18 cellular contexts compared by ENCODE assay signal in the genomic region with DNA sequence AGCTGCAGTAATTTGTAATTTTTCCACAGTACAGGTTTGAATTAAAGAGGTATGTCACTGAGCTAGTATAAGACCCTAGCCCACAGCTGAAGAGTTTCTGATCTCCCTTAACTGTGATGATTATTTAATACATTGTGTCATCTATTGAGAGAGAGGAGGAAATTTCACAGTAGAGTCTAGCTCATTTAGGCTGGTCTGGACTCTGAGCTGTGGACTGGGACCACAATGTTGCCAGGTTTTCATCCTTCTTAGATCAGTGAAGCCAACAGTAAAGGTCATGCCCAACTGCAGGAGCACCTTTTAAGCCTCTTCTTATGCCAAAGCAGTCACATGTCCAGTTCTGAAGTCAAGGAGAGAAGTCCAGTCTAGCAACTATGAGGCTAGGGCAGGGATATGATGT. TPM values are rescaled to one million over a fixed set of nuclear protein-coding genes. Genes with fewer than 3 reads are reported as not detected.
DNase-seq lines count a peak whose midpoint lies in the region; ATAC-seq, FAIRE-seq and TF ChIP-seq lines count a peak whose summit lies in the region.
"Had no signal": no experiment of that assay in that cellular context is flagged by ENCODE, and none has a peak within 500 bp of the region (broad histone marks: within the 10 kb centered on the region; RNA-seq: fewer than 3 reads in every experiment).

No MANE protein-coding gene starts in this region.

- H3K36me3 Mint-ChIP-seq in activated naive CD8-positive, alpha-beta T cell treated with anti-CD3 and anti-CD28 coated beads for 36 hours = peaks cover 22% of the 10 kb centered on the region

- H3K27ac ChIP-seq in mesenchymal stem cell (ENCODE audit: low read length, poor library complexity, severe bottlenecking) (no peak overlapping the region), thoracic aorta (peak overlapping the region; percentile 40 to 97), psoas muscle (no peak overlapping the region)
- H3K27ac ChIP-seq: BLaER1, cardiac muscle cell had no signal

- H3K4ac ChIP-seq in mesenchymal stem cell (ENCODE audit: low read depth in 1 of 2, low read length in 2 of 2) = no peak overlapping the region

- no peak for TF ChIP-seq POLR2A in H54 (IDR thresholded peaks at IDR 0.05; ENCODE audit: low read depth, low read length)

- H3K4me3 Mint-ChIP-seq in activated naive CD8-positive, alpha-beta T cell treated with anti-CD3 and anti-CD28 coated beads for 36 hours = peak overlapping the region; percentile 0
- H3K4me3 Mint-ChIP-seq: activated CD4-positive, alpha-beta T cell treated with anti-CD3 and anti-CD28 coated beads, Interleukin-2, amount 10 ng/mL, durations not matched to agents 24 days and 14 days; activated naive CD8-positive, alpha-beta T cell treated with anti-CD3 and anti-CD28 coated beads, Interleukin-2, amount 10 ng/mL, durations not matched to agents 7 days and 5 days had no signal

- H3K79me1 ChIP-seq in mesenchymal stem cell (replicated peaks; ENCODE audit: low read length, poor library complexity, severe bottlenecking) = peaks cover 10% of the 10 kb centered on the region

- no peak overlapping the region for H4K91ac ChIP-seq in mesenchymal stem cell (ENCODE audit: low read length)

- H3K9me3 Mint-ChIP-seq in activated naive CD8-positive, alpha-beta T cell treated with anti-CD3 and anti-CD28 coated beads for 36 hours = peaks cover 3% of the 10 kb centered on the region
- H3K9me3 Mint-ChIP-seq: activated naive CD8-positive, alpha-beta T cell treated with anti-CD3 and anti-CD28 coated beads, Interleukin-2, amount 10 ng/mL, durations not matched to agents 7 days and 5 days had no signal

- ATAC-seq in thoracic aorta (ENCODE audit: insufficient number of reproducible peaks, low FRiP score, low read depth) (no peak), psoas muscle (no peak), GM21619 (IDR thresholded peaks at IDR 0.05; ENCODE audit: unreplicated experiment) (no peak)

- no peak overlapping the region for H2BK15ac ChIP-seq in mesenchymal stem cell (ENCODE audit: low read depth, poor library complexity, severe bottlenecking)

- H2AFZ ChIP-seq in mesenchymal stem cell (ENCODE audit: low read depth, low read length) = no peak overlapping the region

- H3K36me3 ChIP-seq in mesenchymal stem cell (ENCODE audit: control insufficient read depth in 1 of 2, insufficient read depth in 2 of 2, low read depth in 1 of 2, low read length in 2 of 2) (no peaks in the 10 kb centered on the region), thoracic aorta (no peaks in the 10 kb centered on the region), psoas muscle (ENCODE audit: insufficient read depth in 1 of 2, low read depth in 1 of 2) (no peaks in the 10 kb centered on the region)
- H3K36me3 ChIP-seq: BLaER1, cardiac muscle cell had no signal

- H3K18ac ChIP-seq in mesenchymal stem cell (ENCODE audit: low read depth in 1 of 2, low read length in 2 of 2) = peak overlapping the region; percentile 18 to 64

- no peak overlapping the region for H3K14ac ChIP-seq in mesenchymal stem cell (ENCODE audit: low read length in 2 of 2)

- H3K9ac ChIP-seq in mesenchymal stem cell (ENCODE audit: low read length) = no peak overlapping the region
- H3K9ac ChIP-seq: BLaER1, SK-N-SH had no signal

- peak overlapping the region; percentile 30 for H3K27ac Mint-ChIP-seq in activated naive CD8-positive, alpha-beta T cell treated with anti-CD3 and anti-CD28 coated beads for 36 hours
- H3K27ac Mint-ChIP-seq: activated CD4-positive, alpha-beta T cell treated with anti-CD3 and anti-CD28 coated beads, Interleukin-2, amount 10 ng/mL, durations not matched to agents 24 days and 14 days; activated naive CD8-positive, alpha-beta T cell treated with anti-CD3 and anti-CD28 coated beads, Interleukin-2, amount 10 ng/mL, durations not matched to agents 7 days and 5 days had no signal

- H3K27me3 ChIP-seq in mesenchymal stem cell (ENCODE audit: control insufficient read depth in 1 of 2, insufficient read depth in 1 of 2, low read length in 2 of 2) (no peaks in the 10 kb centered on the region), thoracic aorta (replicated peaks; ENCODE audit: insufficient read depth) (no peaks in the 10 kb centered on the region), psoas muscle (ENCODE audit: insufficient read depth in 3 of 3, low read length in 2 of 3) (no peaks in the 10 kb centered on the region)
- H3K27me3 ChIP-seq: BLaER1, cardiac muscle cell had no signal

- no peak overlapping the region for H3K4me2 ChIP-seq in mesenchymal stem cell (ENCODE audit: low read length, poor library complexity, severe bottlenecking)
- H3K4me2 ChIP-seq: BLaER1, SK-N-SH had no signal

- intact Hi-C loops in psoas muscle (cut with DNase I) = no loop called here

- H2BK120ac ChIP-seq in mesenchymal stem cell (ENCODE audit: low read depth, low read length) = no peak overlapping the region

- DNase-seq in H54 (ENCODE audit: insufficient read length, low spot score) = no peak
- DNase-seq in activated naive CD8-positive, alpha-beta T cell treated with anti-CD3 and anti-CD28 coated beads for 36 hours = no peak
- no peak for DNase-seq in mesenchymal stem cell
- DNase-seq in thoracic aorta (ENCODE audit: low spot score) = no peak
- no peak for DNase-seq in psoas muscle
- no peak for DNase-seq in SKM-1 treated with dmso at 0.1 percent for 144 hours (lab: John Stamatoyannopoulos, UW; ENCODE audit: unreplicated experiment)
- no peak for DNase-seq in middle frontal gyrus (ENCODE audit: extremely low spot score, low spot score)
- DNase-seq: activated CD4-positive, alpha-beta T cell treated with anti-CD3 and anti-CD28 coated beads, Interleukin-2, amount 10 ng/mL, durations not matched to agents 24 days and 14 days; activated naive CD8-positive, alpha-beta T cell treated with anti-CD3 and anti-CD28 coated beads, Interleukin-2, amount 10 ng/mL, durations not matched to agents 7 days and 5 days; DMS79 treated with DMSO at 0.1 percent for 48 hours; effector CD4-positive, alpha-beta T cell; NCI-H2029 treated with DMSO at 0.1 percent for 48 hours; NCI-H510A treated with DMSO at 0.1 percent for 48 hours; SK-N-SH had no signal

- no peak overlapping the region for H3K4me3 ChIP-seq in mesenchymal stem cell (ENCODE audit: insufficient read depth in 1 of 2, low read depth in 1 of 2, low read length in 2 of 2)
- peak overlapping the region; percentile 14 for H3K4me3 ChIP-seq in thoracic aorta
- H3K4me3 ChIP-seq in psoas muscle = no peak overlapping the region
- H3K4me3 ChIP-seq: BLaER1, cardiac muscle cell had no signal

- TF ChIP-seq CTCF in thoracic aorta (IDR thresholded peaks at IDR 0.05) (no peak), psoas muscle (IDR thresholded peaks at IDR 0.05) (no peak)

- H2BK5ac ChIP-seq in mesenchymal stem cell (ENCODE audit: low read depth, low read length, poor library complexity, severe bottlenecking) = no peak overlapping the region

- peaks cover 82% of the 10 kb centered on the region for H3K4me1 Mint-ChIP-seq in activated naive CD8-positive, alpha-beta T cell treated with anti-CD3 and anti-CD28 coated beads for 36 hours

- H2BK12ac ChIP-seq in mesenchymal stem cell (ENCODE audit: low read length in 2 of 2) = peak overlapping the region in 1 of 2 experiments; percentile 15

- H2AK5ac ChIP-seq in mesenchymal stem cell (ENCODE audit: low read length, severe bottlenecking) = no peak overlapping the region

- FAIRE-seq in H54 (lab: Jason Lieb, UNC) = peak; percentile 41
- FAIRE-seq: TTC549 had no signal

- no peak overlapping the region for H4K8ac ChIP-seq in mesenchymal stem cell (ENCODE audit: low read length)

- H3K23ac ChIP-seq in mesenchymal stem cell (ENCODE audit: low read length in 2 of 2) = no peak overlapping the region

- H3K27me3 Mint-ChIP-seq in activated naive CD8-positive, alpha-beta T cell treated with anti-CD3 and anti-CD28 coated beads for 36 hours = no peaks in the 10 kb centered on the region
- H3K27me3 Mint-ChIP-seq: activated CD4-positive, alpha-beta T cell treated with anti-CD3 and anti-CD28 coated beads, Interleukin-2, amount 10 ng/mL, durations not matched to agents 24 days and 14 days; activated naive CD8-positive, alpha-beta T cell treated with anti-CD3 and anti-CD28 coated beads, Interleukin-2, amount 10 ng/mL, durations not matched to agents 7 days and 5 days had no signal

- H3K4me1 ChIP-seq in mesenchymal stem cell (ENCODE audit: control insufficient read depth, insufficient read depth, low read depth, low read length) = no peaks in the 10 kb centered on the region
- peaks cover 61 to 97% of the 10 kb centered on the region in 2 donors for H3K4me1 ChIP-seq in thoracic aorta (ENCODE audit: control insufficient read depth in 1 of 2, low read depth in 2 of 2)
- H3K4me1 ChIP-seq in psoas muscle = no peaks in the 10 kb centered on the region

- no peaks in the 10 kb centered on the region for H3K9me3 ChIP-seq in mesenchymal stem cell (ENCODE audit: control insufficient read depth, low read length)
- H3K9me3 ChIP-seq in thoracic aorta = no peaks in the 10 kb centered on the region
- H3K9me3 ChIP-seq in psoas muscle = no peaks in the 10 kb centered on the region
- H3K9me3 ChIP-seq: BLaER1, SK-N-SH had no signal

RNA-seq across cellular contexts. Expression of a gene that starts 8.9 kb away (rescaled TPM):
- 10 to 100 TPM; 75.0 to 78.4 TPM for total RNA-seq in activated naive CD8-positive, alpha-beta T cell treated with anti-CD3 and anti-CD28 coated beads for 36 hours
- polyA plus RNA-seq in mesenchymal stem cell (2013, experiment 1 of 2) = 47.6 TPM
- 50.2 TPM for polyA plus RNA-seq in mesenchymal stem cell (2013, experiment 2 of 2)
- 100 to 1,000 TPM; 186 to 215 TPM for total RNA-seq in thoracic aorta
- total RNA-seq in psoas muscle = 1 to 10 TPM; 3.4 to 8.1 (median 6.3) TPM
- polyA plus RNA-seq in psoas muscle = 1 to 10 TPM; 2.9 to 6.7 (median 4.2) TPM

Comparison
In these comparisons a context has a peak if more than half of its experiments do, and no peak if none do; other contexts are left out.
1. H3K27ac ChIP-seq: peak in thoracic aorta (2 of 2); none in mesenchymal stem cell (single experiment) and psoas muscle (single experiment).
2. RNA of a gene that starts 8.9 kb away (total RNA-seq): 186 to 215 TPM in thoracic aorta and 75.0 to 78.4 TPM in activated naive CD8-positive, alpha-beta T cell treated with anti-CD3 and anti-CD28 coated beads for 36 hours; 3.4 to 8.1 TPM in psoas muscle; every median in the first group is over 4 times any median in the second.